17 cellular contexts compared by ENCODE assay signal in genomic region chr4:107896651-107897050, GRCh38. TPM values are rescaled to one million over a fixed set of nuclear protein-coding genes. Genes with fewer than 3 reads are reported as not detected.
A peak's percentile ranks its signal among the peaks of the same experiment; 100 is the strongest.
DNase-seq lines count a peak whose midpoint lies in the region; ATAC-seq and TF ChIP-seq lines count a peak whose summit lies in the region.
"Had no signal": no experiment of that assay in that cellular context is flagged by ENCODE, and none has a peak within 500 bp of the region (broad histone marks: within the 10 kb centered on the region; RNA-seq: fewer than 3 reads in every experiment).

No MANE protein-coding gene starts in this region.

- intact Hi-C loops in heart right ventricle (cut with DNase I) = loop anchor here in 2 of 10 donors (5.0 kb wide), 2 partner anchors 69 to 74 kb away; partner anchors contain the start of gene SGMS2 (in 1 of the 2)

- H3K36me3 ChIP-seq in KMS-11 (ENCODE audit: insufficient read depth) (no peaks in the 10 kb centered on the region), muscle layer of duodenum (ENCODE audit: control insufficient read depth in 1 of 2, insufficient read depth in 2 of 2, low read length in 2 of 2) (no peaks in the 10 kb centered on the region), upper lobe of left lung (peaks cover 0 to 5% (median 2%) of the 10 kb centered on the region in 4 donors), heart right ventricle (peaks cover 0 to 10% (median 0%) of the 10 kb centered on the region in 9 donors)

- no peak for TF ChIP-seq POLR2A in upper lobe of left lung (IDR thresholded peaks at IDR 0.05)

- H2AFZ ChIP-seq in KMS-11 (ENCODE audit: low read depth) = 0 out of 2 replicates have a peak overlapping the region, but pooled peaks have one; percentile 2

- TF ChIP-seq CTCF in KMS-11 (conservative IDR thresholded peaks at IDR 0.05; ENCODE audit: low read depth, low read length) (no peak), choroid plexus epithelial cell (conservative IDR thresholded peaks at IDR 0.05; ENCODE audit: low read depth, low read length) (no peak), upper lobe of left lung (IDR thresholded peaks at IDR 0.05) (no peak), heart right ventricle (IDR thresholded peaks at IDR 0.05) (no peak)

- peak overlapping the region; percentile 23; the same call in 1 of the 2 replicates for H3K4me2 ChIP-seq in KMS-11

- H3K9ac ChIP-seq in KMS-11 = no peak overlapping the region

- DNase-seq in choroid plexus epithelial cell (ENCODE audit: low read depth) = no peak
- DNase-seq in upper lobe of left lung = no peak
- DNase-seq in hypothalamus (lab: John Stamatoyannopoulos, UW) = no peak
- no peak for DNase-seq in NCI-H2196 (lab: John Stamatoyannopoulos, UW; ENCODE audit: unreplicated experiment)
- DNase-seq in heart right ventricle = no peak
- DNase-seq: DMS79, erythroblast, GOT3, left colon, naive B cell, NCI-H1048, Right ventricle myocardium superior had no signal

- H3K27me3 ChIP-seq in KMS-11 (ENCODE audit: insufficient read depth, low read depth) (no peaks in the 10 kb centered on the region), muscle layer of duodenum (ENCODE audit: low read depth, low read length) (no peaks in the 10 kb centered on the region), upper lobe of left lung (no peaks in the 10 kb centered on the region), heart right ventricle (no peaks in the 10 kb centered on the region)
- H3K27me3 ChIP-seq: tibial nerve had no signal

- TF ChIP-seq EP300 in upper lobe of left lung (IDR thresholded peaks at IDR 0.05) = no peak

- H3K27ac ChIP-seq in KMS-11 (peak overlapping the region; percentile 32; the same call in 1 of the 2 replicates), muscle layer of duodenum (ENCODE audit: low read length) (peak overlapping the region; percentile 76), upper lobe of left lung (peak overlapping the region; percentile 7 to 61 (median 56)), heart right ventricle (peak overlapping the region in 1 of 10 donors; percentile 41)
- H3K27ac ChIP-seq: C4-2B, coronary artery had no signal

- H3K9me3 ChIP-seq in muscle layer of duodenum (ENCODE audit: control insufficient read depth in 1 of 2, low read length in 2 of 2) (no peaks in the 10 kb centered on the region), upper lobe of left lung (no peaks in the 10 kb centered on the region), heart right ventricle (no peaks in the 10 kb centered on the region)
- H3K9me3 ChIP-seq: tibial nerve had no signal

- H3K79me2 ChIP-seq in KMS-11 (ENCODE audit: insufficient read depth, low read depth) = no peaks in the 10 kb centered on the region

- WGBS in upper lobe of left lung, 2 donors = 12 to 33% methylated on average over 1 of the region's 1 CpG
- 68 to 82% methylated on average over 1 of the region's 1 CpG for WGBS in heart right ventricle, 2 donors

- H3K4me1 ChIP-seq in KMS-11 (ENCODE audit: low read depth, poor library complexity, severe bottlenecking) (peaks cover 33% of the 10 kb centered on the region), muscle layer of duodenum (ENCODE audit: control insufficient read depth in 1 of 2, insufficient read depth in 2 of 2, low read length in 2 of 2) (peaks cover 5 to 6% of the 10 kb centered on the region in 2 donors), upper lobe of left lung (peaks cover 0 to 16% (median 9%) of the 10 kb centered on the region in 4 donors), heart right ventricle (peaks cover 0 to 32% (median 8%) of the 10 kb centered on the region in 9 donors)

- H3K4me3 ChIP-seq in KMS-11 (IDR thresholded peaks at IDR 0.05; ENCODE audit: insufficient read depth, low read depth, low read length) (no peak overlapping the region), choroid plexus epithelial cell (ENCODE audit: low read depth, low read length) (peak overlapping the region; percentile 1), muscle layer of duodenum (ENCODE audit: low read depth in 1 of 2, low read length in 2 of 2) (no peak overlapping the region), upper lobe of left lung (no peak overlapping the region), heart right ventricle (no peak overlapping the region)
- H3K4me3 ChIP-seq: coronary artery, tibial nerve had no signal

- H4K20me1 ChIP-seq in KMS-11 (ENCODE audit: insufficient read depth) = no peaks in the 10 kb centered on the region

- peak in 1 of 2 donors; percentile 36 for ATAC-seq in upper lobe of left lung (ENCODE audit: low FRiP score in 2 of 2)
- no peak for ATAC-seq in heart right ventricle

RNA-seq across cellular contexts. Expression of gene CYP2U1, which starts 34.7 kb away (rescaled TPM):
- total RNA-seq in upper lobe of left lung (1 to 10 TPM; 3.1 to 8.3 (median 6.1) TPM), heart right ventricle (10 to 100 TPM in 1 of 10 donors, 1 to 10 TPM in 9; 5.6 to 10.2 (median 6.7) TPM)
- 1 to 10 TPM; 3.2 to 5.8 TPM for polyA plus RNA-seq in heart right ventricle
